8 cellular contexts compared by ENCODE assay signal in genomic region chrX:81957900-81958545, GRCh38.
DNase-seq lines count a peak whose midpoint lies in the region; ATAC-seq and TF ChIP-seq lines count a peak whose summit lies in the region.

No MANE protein-coding gene starts in this region.

- no peak overlapping the region for H3K27ac Mint-ChIP-seq in activated CD4-positive, alpha-beta memory T cell treated with anti-CD3 and anti-CD28 coated beads for 36 hours

- peak; percentile 75 for ATAC-seq in HG03354 (IDR thresholded peaks at IDR 0.05; ENCODE audit: poor library complexity, severe bottlenecking, unreplicated experiment)

- H3K4me3 Mint-ChIP-seq in activated CD4-positive, alpha-beta memory T cell treated with anti-CD3 and anti-CD28 coated beads for 36 hours: no peak overlapping the region

- TF ChIP-seq POLR2A in lower leg skin (IDR thresholded peaks at IDR 0.05): no peak

- H3K4me1 Mint-ChIP-seq in activated CD4-positive, alpha-beta memory T cell treated with anti-CD3 and anti-CD28 coated beads for 36 hours (ENCODE audit: low read depth): no peaks in the 10 kb centered on the region

- no peaks in the 10 kb centered on the region for H3K36me3 Mint-ChIP-seq in activated CD4-positive, alpha-beta memory T cell treated with anti-CD3 and anti-CD28 coated beads for 36 hours

- no peak overlapping the region for H3K4me3 ChIP-seq in lower leg skin (ENCODE audit: low read depth, poor library complexity, severe bottlenecking)

- TF ChIP-seq CTCF in lower leg skin (IDR thresholded peaks at IDR 0.05): no peak

- no peaks in the 10 kb centered on the region for H3K9me3 Mint-ChIP-seq in activated CD4-positive, alpha-beta memory T cell treated with anti-CD3 and anti-CD28 coated beads for 36 hours

- POLR2A ChIA-PET in activated CD4-positive, alpha-beta memory T cell treated with anti-CD3 and anti-CD28 coated beads for 36 hours (lab: Charles Lee): no interaction called here

- DNase-seq in NCI-H1436 (lab: John Stamatoyannopoulos, UW): peak; percentile 2
- DNase-seq in NCI-H1436 treated with DMSO at 0.1 percent for 48 hours (lab: John Stamatoyannopoulos, UW): no peak
- DNase-seq in SKM-1 treated with dmso at 0.1 percent for 144 hours (lab: John Stamatoyannopoulos, UW; ENCODE audit: unreplicated experiment): peak; percentile 16
- peak; percentile 3 for DNase-seq in midbrain (lab: John Stamatoyannopoulos, UW)
- no peak for DNase-seq in activated CD4-positive, alpha-beta memory T cell treated with anti-CD3 and anti-CD28 coated beads for 36 hours
- DNase-seq in UCSD-AML1 (lab: John Stamatoyannopoulos, UW; ENCODE audit: unreplicated experiment): no peak
- no peak for DNase-seq in lower leg skin (ENCODE audit: low spot score in 2 of 2)

- CTCF ChIA-PET in activated CD4-positive, alpha-beta memory T cell treated with anti-CD3 and anti-CD28 coated beads for 36 hours (lab: Charles Lee): interaction anchor here (0.6 to 1.7 kb wide), 5 partner anchors 261 to 718 kb away, joined by 3 to 7 read pairs (median 4); no protein-coding TSS in a partner anchor

- intact Hi-C loops in activated CD4-positive, alpha-beta memory T cell treated with anti-CD3 and anti-CD28 coated beads for 36 hours (cut with micrococcal nuclease): no loop called here
- intact Hi-C loops in lower leg skin (cut with DNase I; ENCODE audit: low total_unique reads): no loop called here

- WGBS in lower leg skin, 2 donors: 3 to 4% methylated on average over 1 of the region's 1 CpG

- H3K27me3 Mint-ChIP-seq in activated CD4-positive, alpha-beta memory T cell treated with anti-CD3 and anti-CD28 coated beads for 36 hours: no peaks in the 10 kb centered on the region

Comparison
In these comparisons a context has a peak if more than half of its experiments do, and no peak if none do; other contexts are left out.
1. DNase-seq: peak in NCI-H1436 (single experiment), SKM-1 treated with dmso at 0.1 percent for 144 hours (single experiment) and midbrain (single experiment); none in NCI-H1436 treated with DMSO at 0.1 percent for 48 hours (single experiment), activated CD4-positive, alpha-beta memory T cell treated with anti-CD3 and anti-CD28 coated beads for 36 hours (single experiment), UCSD-AML1 (single experiment) and lower leg skin (0 of 2).